ENCODE assay signal across 15 cellular contexts in the genomic region with DNA sequence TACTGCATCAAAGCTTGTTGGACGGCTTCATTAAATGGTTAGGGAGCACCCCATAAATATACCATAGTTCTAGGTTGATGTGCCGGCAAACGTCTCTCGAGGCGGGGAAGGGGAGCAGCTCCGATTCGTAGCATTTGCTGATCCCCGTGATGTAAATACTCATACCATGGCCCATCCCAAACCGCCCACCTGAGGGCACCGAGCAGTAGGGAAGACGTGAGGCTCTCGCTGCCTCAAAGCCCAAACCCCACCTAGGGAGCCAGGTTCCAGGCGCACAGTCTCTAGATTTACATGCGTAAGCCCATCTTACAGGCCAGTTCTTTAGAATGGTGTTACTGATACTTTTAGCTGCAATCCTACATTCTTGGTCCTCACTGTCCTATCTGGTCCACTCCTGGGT.
"Had no signal": no experiment of that assay in that cellular context is flagged by ENCODE, and none has a peak within 500 bp of the region (broad histone marks: within the 10 kb centered on the region; RNA-seq: fewer than 3 reads in every experiment).

No MANE protein-coding gene starts in this region.

- H3K4me3 Mint-ChIP-seq: activated CD8-positive, alpha-beta memory T cell treated with anti-CD3 and anti-CD28 coated beads, Interleukin-2, amount 10 ng/mL, durations not matched to agents 7 days and 5 days; activated T-cell treated with anti-CD3 and anti-CD28 coated beads, Interleukin-2, amount 50 U/mL, for 24 hours; dendritic cell treated with granulocyte-macrophage colony-stimulating factor and Interleukin-4, amounts not matched to agents 40 ng/mL and 50 ng/mL, for 4 days; neural crest cell; stimulated activated effector memory CD8-positive, alpha-beta T cell treated with anti-CD3 and anti-CD28 coated beads, Interleukin-12 subunit alpha, Interleukin-12 subunit beta, amount 100 ng/mL, for 72 hours had no signal

- DNase-seq: activated CD4-positive, alpha-beta T cell treated with anti-CD3 and anti-CD28 coated beads, Interleukin-2, amount 50 U/mL, for 48 hours; activated CD8-positive, alpha-beta memory T cell treated with anti-CD3 and anti-CD28 coated beads, Interleukin-2, amount 10 ng/mL, durations not matched to agents 7 days and 5 days; activated effector memory CD4-positive, alpha-beta T cell treated with anti-CD3 and anti-CD28 coated beads, Interleukin-2, amount 50 U/mL, for 16 hours; activated T-cell treated with anti-CD3 and anti-CD28 coated beads, Interleukin-2, amount 50 U/mL, for 24 hours; amygdala; hippocampal formation; mesenchymal stem cell; right cardiac atrium; trophoblast cell had no signal

- H3K4me3 ChIP-seq: smooth muscle cell had no signal

- H3K36me3 Mint-ChIP-seq: activated CD8-positive, alpha-beta memory T cell treated with anti-CD3 and anti-CD28 coated beads, Interleukin-2, amount 10 ng/mL, durations not matched to agents 7 days and 5 days; activated naive CD4-positive, alpha-beta T cell treated with anti-CD3 and anti-CD28 coated beads, Interleukin-2, amount 50 U/mL, for 72 hours; stimulated activated effector memory CD8-positive, alpha-beta T cell treated with anti-CD3 and anti-CD28 coated beads, Interleukin-12 subunit alpha, Interleukin-12 subunit beta, amount 100 ng/mL, for 72 hours had no signal

- H3K9me3 Mint-ChIP-seq: activated naive CD4-positive, alpha-beta T cell treated with anti-CD3 and anti-CD28 coated beads, Interleukin-2, amount 50 U/mL, for 72 hours; activated T-cell treated with anti-CD3 and anti-CD28 coated beads, Interleukin-2, amount 50 U/mL, for 24 hours; dendritic cell treated with granulocyte-macrophage colony-stimulating factor and Interleukin-4, amounts not matched to agents 40 ng/mL and 50 ng/mL, for 4 days; neural crest cell; stimulated activated effector memory CD8-positive, alpha-beta T cell treated with anti-CD3 and anti-CD28 coated beads, Interleukin-12 subunit alpha, Interleukin-12 subunit beta, amount 100 ng/mL, for 72 hours had no signal

- ATAC-seq: activated CD4-positive, CD25-positive, alpha-beta regulatory T cell treated with anti-CD3 and anti-CD28 coated beads, Interleukin-2, amount 50 U/mL, for 24 hours; activated CD8-positive, alpha-beta memory T cell treated with anti-CD3 and anti-CD28 coated beads, Interleukin-2, amount 10 ng/mL, durations not matched to agents 7 days and 5 days; activated naive CD4-positive, alpha-beta T cell treated with anti-CD3 and anti-CD28 coated beads, Interleukin-2, amount 50 U/mL, for 72 hours; right cardiac atrium; stimulated activated effector memory CD8-positive, alpha-beta T cell treated with anti-CD3 and anti-CD28 coated beads, Interleukin-12 subunit alpha, Interleukin-12 subunit beta, amount 100 ng/mL, for 72 hours had no signal

- H3K4me1 Mint-ChIP-seq: activated CD8-positive, alpha-beta memory T cell treated with anti-CD3 and anti-CD28 coated beads, Interleukin-2, amount 10 ng/mL, durations not matched to agents 7 days and 5 days; stimulated activated effector memory CD8-positive, alpha-beta T cell treated with anti-CD3 and anti-CD28 coated beads, Interleukin-12 subunit alpha, Interleukin-12 subunit beta, amount 100 ng/mL, for 72 hours had no signal

- H3K27ac Mint-ChIP-seq: activated CD8-positive, alpha-beta memory T cell treated with anti-CD3 and anti-CD28 coated beads, Interleukin-2, amount 10 ng/mL, durations not matched to agents 7 days and 5 days; activated naive CD4-positive, alpha-beta T cell treated with anti-CD3 and anti-CD28 coated beads, Interleukin-2, amount 50 U/mL, for 72 hours; activated T-cell treated with anti-CD3 and anti-CD28 coated beads, Interleukin-2, amount 50 U/mL, for 24 hours; dendritic cell treated with granulocyte-macrophage colony-stimulating factor and Interleukin-4, amounts not matched to agents 40 ng/mL and 50 ng/mL, for 4 days; stimulated activated effector memory CD8-positive, alpha-beta T cell treated with anti-CD3 and anti-CD28 coated beads, Interleukin-12 subunit alpha, Interleukin-12 subunit beta, amount 100 ng/mL, for 72 hours had no signal
